29 cellular contexts compared by ENCODE assay signal in the genomic region with DNA sequence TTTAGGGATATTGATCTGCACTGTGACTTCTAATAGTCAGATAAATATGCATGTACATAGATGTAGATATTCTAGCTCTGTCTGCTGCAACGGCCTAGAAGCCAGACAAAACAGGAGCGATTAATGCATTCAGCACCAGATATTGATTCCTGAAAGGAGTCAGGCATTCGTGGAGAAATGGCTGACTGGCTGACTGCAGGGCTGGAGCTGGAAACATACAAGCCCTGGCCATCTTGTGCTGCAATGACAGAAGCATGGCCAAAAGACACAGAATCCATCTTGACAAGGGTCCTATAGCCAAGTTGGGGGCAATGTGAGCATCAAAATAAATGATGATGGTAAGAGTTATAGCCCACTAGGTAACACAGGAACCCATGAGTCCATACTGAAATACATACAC.
"Had no signal": no experiment of that assay in that cellular context is flagged by ENCODE, and none has a peak within 500 bp of the region (broad histone marks: within the 10 kb centered on the region; RNA-seq: fewer than 3 reads in every experiment).

No MANE protein-coding gene starts in this region.

- H3K36me3 Mint-ChIP-seq: stimulated activated effector memory CD8-positive, alpha-beta T cell treated with anti-CD3 and anti-CD28 coated beads, Interleukin-12 subunit alpha, Interleukin-12 subunit beta, amount 100 ng/mL, for 72 hours; stimulated activated memory B cell treated with anti-CD40 and anti-IgM and Interleukin-4, amounts not matched to agents 10 μg/mL and 1 μg/mL and 100 μg/mL, for 72 hours; stimulated activated naive B cell treated with anti-CD40 and anti-IgM and Interleukin-4, amounts not matched to agents 10 μg/mL and 1 μg/mL and 100 μg/mL, for 72 hours; type B pancreatic cell had no signal

- ATAC-seq: stimulated activated effector memory CD8-positive, alpha-beta T cell treated with anti-CD3 and anti-CD28 coated beads, Interleukin-12 subunit alpha, Interleukin-12 subunit beta, amount 100 ng/mL, for 72 hours; stimulated activated memory B cell treated with anti-CD40 and anti-IgM and Interleukin-4, amounts not matched to agents 10 μg/mL and 1 μg/mL and 100 μg/mL, for 72 hours; stimulated activated naive B cell treated with anti-CD40 and anti-IgM and Interleukin-4, amounts not matched to agents 10 μg/mL and 1 μg/mL and 100 μg/mL, for 72 hours; stimulated activated naive CD8-positive, alpha-beta T cell treated with anti-CD3 and anti-CD28 coated beads, Interleukin-15, amount 100 ng/mL, for 72 hours; stimulated activated naive CD8-positive, alpha-beta T cell treated with anti-CD3 and anti-CD28 coated beads, Interleukin-15, Interleukin-2, amounts not matched to agents 100 U/mL and 50 U/mL, for 24 hours; upper lobe of right lung had no signal

- H3K9me3 Mint-ChIP-seq: stimulated activated naive CD8-positive, alpha-beta T cell treated with anti-CD3 and anti-CD28 coated beads, Interleukin-15, amount 100 ng/mL, for 72 hours; stimulated activated naive CD8-positive, alpha-beta T cell treated with anti-CD3 and anti-CD28 coated beads, Interleukin-15, Interleukin-2, amounts not matched to agents 100 ng/mL and 50 ng/mL, for 24 hours; type B pancreatic cell had no signal

- DNase-seq: stimulated activated CD4-positive, alpha-beta T cell treated with anti-CD3 and anti-CD28 coated beads, Interleukin-2, amount 100 ng/mL, for 48 hours; stimulated activated CD4-positive, alpha-beta T cell treated with anti-CD3 and anti-CD28 coated beads, Interleukin-4, amount 100 ng/mL, for 1 hour; stimulated activated CD4-positive, alpha-beta T cell treated with anti-CD3 and anti-CD28 coated beads, Interleukin-4, amount 100 ng/mL, for 24 hours; stimulated activated CD4-positive, alpha-beta T cell treated with anti-CD3 and anti-CD28 coated beads, Interleukin-4, amount 100 ng/mL, for 4 hours; stimulated activated CD8-positive, alpha-beta memory T cell treated with anti-CD3 and anti-CD28 coated beads, Interleukin-4, amount 100 ng/mL, for 48 hours; stimulated activated naive B cell treated with anti-CD40 and anti-IgM and Interleukin-4, amounts not matched to agents 10 μg/mL and 1 μg/mL and 100 μg/mL, for 72 hours; stimulated activated naive CD4-positive, alpha-beta T cell; stimulated activated naive CD4-positive, alpha-beta T cell treated with Interleukin-2 at 50 U/mL for 16 hours; stimulated activated naive CD8-positive, alpha-beta T cell treated with anti-CD3 and anti-CD28 coated beads, Interleukin-15, amount 100 ng/mL, for 72 hours; stimulated activated naive CD8-positive, alpha-beta T cell treated with anti-CD3 and anti-CD28 coated beads, Interleukin-15, Interleukin-2, amounts not matched to agents 100 U/mL and 50 U/mL, for 24 hours; stomach; substantia nigra; testis; thyroid gland; tibial artery; transverse colon; trophoblast cell; upper lobe of left lung; upper lobe of right lung; uterus had no signal

- H3K4me3 Mint-ChIP-seq: stimulated activated effector memory CD8-positive, alpha-beta T cell treated with anti-CD3 and anti-CD28 coated beads, Interleukin-12 subunit alpha, Interleukin-12 subunit beta, amount 100 ng/mL, for 72 hours; stimulated activated memory B cell treated with anti-CD40 and anti-IgM and Interleukin-4, amounts not matched to agents 10 μg/mL and 1 μg/mL and 100 μg/mL, for 72 hours; stimulated activated naive B cell treated with anti-CD40 and anti-IgM and Interleukin-4, amounts not matched to agents 10 μg/mL and 1 μg/mL and 100 μg/mL, for 72 hours; stimulated activated naive CD8-positive, alpha-beta T cell treated with anti-CD3 and anti-CD28 coated beads, Interleukin-15, amount 100 ng/mL, for 72 hours; stimulated activated naive CD8-positive, alpha-beta T cell treated with anti-CD3 and anti-CD28 coated beads, Interleukin-15, Interleukin-2, amounts not matched to agents 100 ng/mL and 50 ng/mL, for 24 hours; type B pancreatic cell had no signal

- H3K4me3 ChIP-seq: stomach, suprapubic skin, testis, thoracic aorta, thyroid gland, tibial artery, tibial nerve, transverse colon, upper lobe of left lung, upper lobe of right lung, uterus, vagina had no signal

- H3K9me3 ChIP-seq: stomach, suprapubic skin, testis, thoracic aorta, thyroid gland, tibial artery, tibial nerve, transverse colon, upper lobe of left lung, upper lobe of right lung, uterus, vagina had no signal

- FAIRE-seq: urothelium cell line had no signal

- H3K27ac Mint-ChIP-seq: stimulated activated effector memory CD8-positive, alpha-beta T cell treated with anti-CD3 and anti-CD28 coated beads, Interleukin-12 subunit alpha, Interleukin-12 subunit beta, amount 100 ng/mL, for 72 hours; stimulated activated memory B cell treated with anti-CD40 and anti-IgM and Interleukin-4, amounts not matched to agents 10 μg/mL and 1 μg/mL and 100 μg/mL, for 72 hours; stimulated activated naive B cell treated with anti-CD40 and anti-IgM and Interleukin-4, amounts not matched to agents 10 μg/mL and 1 μg/mL and 100 μg/mL, for 72 hours; stimulated activated naive CD8-positive, alpha-beta T cell treated with anti-CD3 and anti-CD28 coated beads, Interleukin-15, amount 100 ng/mL, for 72 hours; stimulated activated naive CD8-positive, alpha-beta T cell treated with anti-CD3 and anti-CD28 coated beads, Interleukin-15, Interleukin-2, amounts not matched to agents 100 ng/mL and 50 ng/mL, for 24 hours; type B pancreatic cell had no signal

- H3K27me3 ChIP-seq: stomach, suprapubic skin, testis, thyroid gland, tibial artery, tibial nerve, transverse colon, upper lobe of left lung, upper lobe of right lung, uterus, vagina had no signal

- H3K4me1 ChIP-seq: suprapubic skin, testis, thyroid gland, tibial artery, transverse colon, upper lobe of left lung, upper lobe of right lung, uterus, vagina had no signal

- H3K4me1 Mint-ChIP-seq: stimulated activated effector memory CD8-positive, alpha-beta T cell treated with anti-CD3 and anti-CD28 coated beads, Interleukin-12 subunit alpha, Interleukin-12 subunit beta, amount 100 ng/mL, for 72 hours; stimulated activated memory B cell treated with anti-CD40 and anti-IgM and Interleukin-4, amounts not matched to agents 10 μg/mL and 1 μg/mL and 100 μg/mL, for 72 hours; stimulated activated naive B cell treated with anti-CD40 and anti-IgM and Interleukin-4, amounts not matched to agents 10 μg/mL and 1 μg/mL and 100 μg/mL, for 72 hours; stimulated activated naive CD8-positive, alpha-beta T cell treated with anti-CD3 and anti-CD28 coated beads, Interleukin-15, amount 100 ng/mL, for 72 hours had no signal

- H3K27me3 Mint-ChIP-seq: stimulated activated memory B cell treated with anti-CD40 and anti-IgM and Interleukin-4, amounts not matched to agents 10 μg/mL and 1 μg/mL and 100 μg/mL, for 72 hours had no signal

- H3K27ac ChIP-seq: stomach, suprapubic skin, testis, thoracic aorta, thyroid gland, tibial artery, tibial nerve, transverse colon, upper lobe of left lung, upper lobe of right lung, uterus, vagina had no signal

- H3K36me3 ChIP-seq: stomach, suprapubic skin, thoracic aorta, thyroid gland, tibial artery, tibial nerve, transverse colon, upper lobe of left lung, upper lobe of right lung, uterus, vagina had no signal
